21 cellular contexts compared by ENCODE assay signal in genomic region chr20:4328541-4328940, GRCh38.
"Had no signal": no experiment of that assay in that cellular context is flagged by ENCODE, and none has a peak within 500 bp of the region (broad histone marks: within the 10 kb centered on the region; RNA-seq: fewer than 3 reads in every experiment).

No MANE protein-coding gene starts in this region.

- H3K4me3 ChIP-seq: left ventricle myocardium inferior, lung, mucosa of descending colon, ovary, skin epidermis, stomach, testis, thyroid gland, transverse colon, upper lobe of left lung, vagina had no signal

- H3K4me1 ChIP-seq: stomach, testis, transverse colon, upper lobe of left lung, vagina had no signal

- H3K9me3 ChIP-seq: mucosa of descending colon, ovary, testis, thyroid gland, transverse colon, upper lobe of left lung, vagina had no signal

- DNase-seq: left ventricle myocardium inferior; midbrain; mucosa of descending colon; naive thymus-derived CD4-positive, alpha-beta T cell; nucleus accumbens; ovary; right cardiac atrium; stimulated activated CD4-positive, alpha-beta T cell treated with anti-CD3 and anti-CD28 coated beads, Interleukin-12 subunit alpha, Interleukin-12 subunit beta, amount 100 ng/mL, for 4 hours; stimulated activated CD4-positive, alpha-beta T cell treated with anti-CD3 and anti-CD28 coated beads, Interleukin-15, amount 100 ng/mL, for 24 hours; stimulated activated CD4-positive, alpha-beta T cell treated with anti-CD3 and anti-CD28 coated beads, Interleukin-2, amount 100 ng/mL, for 24 hours; stimulated activated CD4-positive, alpha-beta T cell treated with anti-CD3 and anti-CD28 coated beads, Interleukin-4, amount 100 ng/mL, for 1 hour; stimulated activated naive B cell treated with anti-CD40 and anti-IgM and Interleukin-4, amounts not matched to agents 10 μg/mL and 1 μg/mL and 100 μg/mL, for 72 hours; stimulated activated naive CD8-positive, alpha-beta T cell treated with anti-CD3 and anti-CD28 coated beads, Interleukin-15, Interleukin-2, amounts not matched to agents 100 U/mL and 50 U/mL, for 24 hours; stomach; testis; thyroid gland; transverse colon; upper lobe of left lung had no signal

- H3K36me3 ChIP-seq: left ventricle myocardium inferior, ovary, stomach, thyroid gland, transverse colon, upper lobe of left lung, vagina had no signal

- H3K27ac ChIP-seq: left ventricle myocardium inferior, ovary, skin epidermis, stomach, testis, thyroid gland, transverse colon, upper lobe of left lung, vagina had no signal

- H3K27me3 ChIP-seq: ovary, testis, thyroid gland, transverse colon, upper lobe of left lung, vagina had no signal
